4 cellular contexts compared by ENCODE assay signal in the genomic region with DNA sequence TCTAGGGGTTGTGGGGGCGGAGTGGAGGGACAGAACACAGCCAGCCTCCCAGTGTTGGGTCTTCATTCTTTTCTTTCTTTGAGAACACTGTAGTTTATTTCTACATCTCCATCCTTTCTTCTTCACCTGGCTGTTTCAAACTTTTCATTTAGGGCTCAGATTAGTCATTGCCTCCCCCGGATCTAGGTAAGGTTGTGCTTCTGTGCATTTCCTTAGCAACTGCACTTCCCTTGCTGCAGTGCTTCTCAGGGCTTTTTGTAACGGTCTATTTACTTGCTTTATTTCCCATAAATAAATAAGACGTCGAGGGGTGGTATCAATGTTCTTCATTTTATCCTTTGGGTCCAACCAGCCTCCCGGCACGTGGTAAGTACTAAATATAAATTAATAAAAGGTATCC. TPM values are rescaled to one million over a fixed set of nuclear protein-coding genes. Genes with fewer than 3 reads are reported as not detected.
"Had no signal": no experiment of that assay in that cellular context is flagged by ENCODE, and none has a peak within 500 bp of the region (broad histone marks: within the 10 kb centered on the region; RNA-seq: fewer than 3 reads in every experiment).

No MANE protein-coding gene starts in this region.

- DNase-seq: GDM1, GF-D8 had no signal

- ATAC-seq: GM12878 had no signal

RNA-seq across cellular contexts. Expression of gene ADGRL3, which starts 31.3 kb away (rescaled TPM):
- total RNA-seq: G401, GM12878 had no signal
